5 cellular contexts compared by ENCODE assay signal in genomic region chr15:90647326-90647725, GRCh38.
"Had no signal": no experiment of that assay in that cellular context is flagged by ENCODE, and none has a peak within 500 bp of the region (broad histone marks: within the 10 kb centered on the region; RNA-seq: fewer than 3 reads in every experiment).

No MANE protein-coding gene starts in this region.

- H3K27ac ChIP-seq: coronary artery had no signal

- H3K9me3 ChIP-seq: adrenal gland, gastroesophageal sphincter had no signal

- H3K4me3 ChIP-seq: adrenal gland, coronary artery, gastroesophageal sphincter had no signal

- H3K4me3 Mint-ChIP-seq: neural crest cell had no signal

- H3K9me3 Mint-ChIP-seq: neural crest cell had no signal

- DNase-seq: activated gamma-delta T cell had no signal

- H3K27me3 ChIP-seq: adrenal gland, gastroesophageal sphincter had no signal
